Comparison of ENCODE assay signal across 8 cellular contexts in the genomic region with DNA sequence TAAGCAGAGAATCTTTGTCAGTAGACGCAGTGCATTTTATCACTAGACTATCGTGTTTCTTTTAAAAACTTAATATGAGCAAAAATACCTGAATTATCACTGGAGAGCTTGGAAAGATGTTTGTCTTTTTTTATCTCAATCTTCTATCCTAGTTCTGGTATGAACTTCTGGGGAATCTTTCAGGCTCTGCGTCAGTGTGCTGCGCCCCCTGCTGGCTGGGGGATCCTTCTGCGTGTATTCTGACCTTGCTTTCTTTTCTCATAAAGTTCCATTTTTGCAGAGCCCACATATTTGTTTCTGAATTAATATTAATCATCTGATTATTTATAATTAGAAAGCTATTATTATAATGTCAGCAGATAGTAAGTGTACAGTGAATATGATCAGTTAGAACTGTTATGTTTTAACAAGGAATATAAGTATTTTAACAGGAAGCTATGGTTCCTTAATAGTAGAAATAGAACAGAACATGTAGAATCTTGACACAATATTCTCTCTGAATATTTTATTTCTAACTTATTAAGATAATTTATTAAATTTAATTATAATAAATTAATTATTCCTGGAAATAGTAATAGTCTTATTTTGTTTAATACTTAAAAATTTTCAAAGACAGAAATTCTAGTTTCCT.
A peak's percentile ranks its signal among the peaks of the same experiment; 100 is the strongest.
DNase-seq lines count a peak whose midpoint lies in the region; ATAC-seq, FAIRE-seq and TF ChIP-seq lines count a peak whose summit lies in the region.

No MANE protein-coding gene starts in this region.

- peaks cover 1% of the 10 kb centered on the region for H3K4me1 Mint-ChIP-seq in brain

- peak; percentile 60 for ATAC-seq in GM19025 (IDR thresholded peaks at IDR 0.05; ENCODE audit: low read depth, unreplicated experiment)
- peak; percentile 81 for ATAC-seq in HG03442 (IDR thresholded peaks at IDR 0.05; ENCODE audit: unreplicated experiment)
- ATAC-seq in HG03280 (IDR thresholded peaks at IDR 0.05; ENCODE audit: unreplicated experiment) = no peak

- no peaks in the 10 kb centered on the region for H3K9me3 Mint-ChIP-seq in brain

- intact Hi-C loops in kidney (cut with DNase I) = no loop called here

- H3K4me3 ChIP-seq in kidney (ENCODE audit: low read length in 2 of 2) = no peak overlapping the region

- H3K4me1 ChIP-seq in kidney (ENCODE audit: control insufficient read depth in 1 of 2, insufficient read depth in 1 of 2, low read depth in 1 of 2, low read length in 2 of 2) = no peaks in the 10 kb centered on the region

- H3K9me3 ChIP-seq in kidney (ENCODE audit: control insufficient read depth in 1 of 2, low read length in 2 of 2) = no peaks in the 10 kb centered on the region

- H3K36me3 ChIP-seq in kidney (ENCODE audit: control insufficient read depth in 1 of 2, insufficient read depth in 2 of 2, low read length in 2 of 2) = no peaks in the 10 kb centered on the region

- peak; percentile 77 for TF ChIP-seq CTCF in D721Med (IDR thresholded peaks at IDR 0.05; ENCODE audit: insufficient read depth, missing control alignments)
- TF ChIP-seq CTCF in brain (conservative IDR thresholded peaks at IDR 0.05) = peak; percentile 84 to 94
- peak; percentile 81 for TF ChIP-seq CTCF in kidney (IDR thresholded peaks at IDR 0.05; ENCODE audit: borderline replicate concordance, extremely low read depth, insufficient read depth)

- H3K27ac Mint-ChIP-seq in brain = no peak overlapping the region

- no peak overlapping the region for H3K4me3 Mint-ChIP-seq in brain

- no peaks in the 10 kb centered on the region for H3K36me3 Mint-ChIP-seq in brain

- no peak for DNase-seq in D721Med (ENCODE audit: insufficient read length, low spot score)
- peak; percentile 14 for DNase-seq in RPMI7951 (ENCODE audit: low read depth)
- no peak for DNase-seq in kidney
- DNase-seq in stimulated activated CD8-positive, alpha-beta memory T cell treated with anti-CD3 and anti-CD28 coated beads, Interleukin-15, amount 100 ng/mL, for 48 hours (ENCODE audit: low read depth in 2 of 2) = peak; percentile 10 to 18

- H3K27ac ChIP-seq in kidney (ENCODE audit: low read depth in 2 of 2, low read length in 2 of 2) = no peak overlapping the region

- FAIRE-seq in D721Med (lab: Jason Lieb, UNC) (peak; percentile 11), kidney (lab: Jason Lieb, UNC) (peak; percentile 90)

- H3K27me3 Mint-ChIP-seq in brain = peaks cover 4% of the 10 kb centered on the region

- H3K9ac ChIP-seq in kidney (ENCODE audit: low read length in 2 of 2) = no peak overlapping the region

Comparison
In these comparisons a context has a peak if more than half of its experiments do, and no peak if none do; other contexts are left out.
1. DNase-seq: peak in RPMI7951 (single experiment) and stimulated activated CD8-positive, alpha-beta memory T cell treated with anti-CD3 and anti-CD28 coated beads, Interleukin-15, amount 100 ng/mL, for 48 hours (2 of 2); none in D721Med (single experiment) and kidney (single experiment).
2. Peak in every context shown above with its lines, with median percentiles within 50 percentile points of each other: CTCF ChIP-seq.